In genomic region chr15:71733122-71733521, GRCh38 we compare ENCODE assay signal across 18 cellular contexts.
DNase-seq lines count a peak whose midpoint lies in the region; ATAC-seq and TF ChIP-seq lines count a peak whose summit lies in the region.
"Had no signal": no experiment of that assay in that cellular context is flagged by ENCODE, and none has a peak within 500 bp of the region (broad histone marks: within the 10 kb centered on the region; RNA-seq: fewer than 3 reads in every experiment).

No MANE protein-coding gene starts in this region.

- no peaks in the 10 kb centered on the region for H4K20me1 ChIP-seq in hepatocyte (ENCODE audit: insufficient read depth, poor library complexity, severe bottlenecking)
- H4K20me1 ChIP-seq: BLaER1 had no signal

- H3K9me3 ChIP-seq in HEK293 (ENCODE audit: control insufficient read depth, insufficient read depth, low read depth, low read length) (no peaks in the 10 kb centered on the region), hepatocyte (ENCODE audit: low read depth) (no peaks in the 10 kb centered on the region), right lobe of liver (no peaks in the 10 kb centered on the region)
- H3K9me3 ChIP-seq: BLaER1, HAP-1 had no signal

- POLR2A ChIA-PET in HEK293 (lab: Yijun Ruan, JAX), result no interaction called here
- POLR2A ChIA-PET in activated CD4-positive, alpha-beta T cell treated with anti-CD3 and anti-CD28 coated beads for 36 hours (lab: Charles Lee), result no interaction called here
- POLR2A ChIA-PET in activated CD4-positive, alpha-beta memory T cell treated with anti-CD3 and anti-CD28 coated beads for 36 hours (lab: Charles Lee), result no interaction called here

- no peaks in the 10 kb centered on the region for H3K9me2 ChIP-seq in hepatocyte (replicated peaks; ENCODE audit: insufficient read depth)

- H3K36me3 Mint-ChIP-seq in activated CD4-positive, alpha-beta T cell treated with anti-CD3 and anti-CD28 coated beads for 36 hours (ENCODE audit: low read depth), result no peaks in the 10 kb centered on the region
- H3K36me3 Mint-ChIP-seq in activated CD4-positive, alpha-beta memory T cell treated with anti-CD3 and anti-CD28 coated beads for 36 hours, result no peaks in the 10 kb centered on the region
- H3K36me3 Mint-ChIP-seq: CD4-positive, CD25-positive, alpha-beta regulatory T cell; CD8-positive, alpha-beta T cell had no signal

- H3K36me3 ChIP-seq in HEK293 (ENCODE audit: control insufficient read depth in 2 of 2, insufficient read depth in 1 of 2, low read length in 2 of 2) (no peaks in the 10 kb centered on the region), hepatocyte (replicated peaks; ENCODE audit: insufficient read depth, low read depth) (no peaks in the 10 kb centered on the region), right lobe of liver (no peaks in the 10 kb centered on the region)
- H3K36me3 ChIP-seq: BLaER1, HAP-1 had no signal

- no peak for DNase-seq in hepatocyte (ENCODE audit: low spot score)
- no peak for DNase-seq in right lobe of liver
- DNase-seq in activated CD4-positive, alpha-beta T cell treated with anti-CD3 and anti-CD28 coated beads for 36 hours, result no peak
- DNase-seq in activated CD4-positive, alpha-beta memory T cell treated with anti-CD3 and anti-CD28 coated beads for 36 hours, result no peak
- DNase-seq: CD4-positive, CD25-positive, alpha-beta regulatory T cell; CD8-positive, alpha-beta T cell; DMS 273 treated with DMSO at 0.1 percent for 48 hours; DMS79; EL; GDM1; GOT3 had no signal

- H3K4me3 Mint-ChIP-seq in activated CD4-positive, alpha-beta T cell treated with anti-CD3 and anti-CD28 coated beads for 36 hours, result no peak overlapping the region
- no peak overlapping the region for H3K4me3 Mint-ChIP-seq in activated CD4-positive, alpha-beta memory T cell treated with anti-CD3 and anti-CD28 coated beads for 36 hours
- H3K4me3 Mint-ChIP-seq: B cell; CD4-positive, CD25-positive, alpha-beta regulatory T cell; CD8-positive, alpha-beta T cell had no signal

- no peak for TF ChIP-seq CTCF in HEK293 (tag by site-specific recombination; IDR thresholded peaks at IDR 0.05)
- TF ChIP-seq CTCF in hepatocyte (IDR thresholded peaks at IDR 0.05; ENCODE audit: poor library complexity), result no peak
- TF ChIP-seq CTCF in right lobe of liver (IDR thresholded peaks at IDR 0.05), result no peak

- CTCF ChIA-PET in HEK293 (lab: Yijun Ruan, JAX), result interaction anchor here (0.6 to 5.4 kb wide), 10 partner anchors 11 to 221 kb away, joined by 3 to 39 read pairs (median 3); no protein-coding TSS in a partner anchor
- CTCF ChIA-PET in activated CD4-positive, alpha-beta T cell treated with anti-CD3 and anti-CD28 coated beads for 36 hours (lab: Charles Lee), result interaction anchor here (0.7 to 2.5 kb wide), 4 partner anchors 11 to 283 kb away, joined by 3 to 9 read pairs (median 4); no protein-coding TSS in a partner anchor
- CTCF ChIA-PET in activated CD4-positive, alpha-beta memory T cell treated with anti-CD3 and anti-CD28 coated beads for 36 hours (lab: Charles Lee), result interaction anchor here (0.9 kb wide), 1 partner anchor 157 kb away, joined by 3 read pairs; no protein-coding TSS in a partner anchor

- TF ChIP-seq POLR2A in right lobe of liver (IDR thresholded peaks at IDR 0.05), result no peak

- H3K4me3 ChIP-seq in HEK293 (ENCODE audit: low read depth, low read length), result no peak overlapping the region
- no peak overlapping the region for H3K4me3 ChIP-seq in hepatocyte
- no peak overlapping the region for H3K4me3 ChIP-seq in right lobe of liver
- H3K4me3 ChIP-seq: BLaER1, GM12878, HAP-1 had no signal

- ATAC-seq in right lobe of liver (no peak), HG02938 (IDR thresholded peaks at IDR 0.05; ENCODE audit: unreplicated experiment) (no peak)
- ATAC-seq in activated CD4-positive, alpha-beta T cell treated with anti-CD3 and anti-CD28 coated beads for 36 hours, result no peak
- ATAC-seq: CD8-positive, alpha-beta T cell; GM12878 had no signal

- H3K79me2 ChIP-seq in hepatocyte, result no peaks in the 10 kb centered on the region

- H3K4me1 ChIP-seq in HEK293 (ENCODE audit: control insufficient read depth, insufficient read depth, low read length) (no peaks in the 10 kb centered on the region), hepatocyte (ENCODE audit: insufficient read depth) (peaks cover 7% of the 10 kb centered on the region), right lobe of liver (peaks cover 0 to 21% (median 10%) of the 10 kb centered on the region in 4 donors)
- H3K4me1 ChIP-seq: HAP-1 had no signal

- H3K27ac Mint-ChIP-seq in activated CD4-positive, alpha-beta T cell treated with anti-CD3 and anti-CD28 coated beads for 36 hours, result no peak overlapping the region
- no peak overlapping the region for H3K27ac Mint-ChIP-seq in activated CD4-positive, alpha-beta memory T cell treated with anti-CD3 and anti-CD28 coated beads for 36 hours
- H3K27ac Mint-ChIP-seq: B cell; CD4-positive, CD25-positive, alpha-beta regulatory T cell; CD8-positive, alpha-beta T cell had no signal

- no peak overlapping the region for H3K4me2 ChIP-seq in hepatocyte
- H3K4me2 ChIP-seq: BLaER1 had no signal

- no peaks in the 10 kb centered on the region for H3K9me3 Mint-ChIP-seq in activated CD4-positive, alpha-beta T cell treated with anti-CD3 and anti-CD28 coated beads for 36 hours (ENCODE audit: low read depth)
- H3K9me3 Mint-ChIP-seq in activated CD4-positive, alpha-beta memory T cell treated with anti-CD3 and anti-CD28 coated beads for 36 hours, result no peaks in the 10 kb centered on the region
- H3K9me3 Mint-ChIP-seq: CD4-positive, CD25-positive, alpha-beta regulatory T cell; CD8-positive, alpha-beta T cell had no signal

- H3K27me3 ChIP-seq in hepatocyte, result no peaks in the 10 kb centered on the region
- no peaks in the 10 kb centered on the region for H3K27me3 ChIP-seq in right lobe of liver
- H3K27me3 ChIP-seq: BLaER1 had no signal

- 100% methylated on average over 1 of the region's 1 CpG for WGBS in hepatocyte (ENCODE audit: low lambda C conversion rate, missing lambda C conversion rate)
- 73% methylated on average over 1 of the region's 1 CpG for WGBS in right lobe of liver (ENCODE audit: insufficient coverage, low coverage, low lambda C conversion rate, missing lambda C conversion rate)

- intact Hi-C loops in right lobe of liver (cut with DNase I), result no loop called here
- intact Hi-C loops in activated CD4-positive, alpha-beta T cell treated with anti-CD3 and anti-CD28 coated beads for 36 hours (cut with DNase I, micrococcal nuclease), result loop anchor here in 1 of 2 experiments (10.0 kb wide), 1 partner anchor 198 kb away; no protein-coding TSS in a partner anchor
- intact Hi-C loops in activated CD4-positive, alpha-beta memory T cell treated with anti-CD3 and anti-CD28 coated beads for 36 hours (cut with micrococcal nuclease), result loop anchor here (5.0 kb wide), 1 partner anchor 156 kb away; no protein-coding TSS in a partner anchor

- peaks cover 14% of the 10 kb centered on the region for H3K27me3 Mint-ChIP-seq in activated CD4-positive, alpha-beta T cell treated with anti-CD3 and anti-CD28 coated beads for 36 hours
- peaks cover 5% of the 10 kb centered on the region for H3K27me3 Mint-ChIP-seq in activated CD4-positive, alpha-beta memory T cell treated with anti-CD3 and anti-CD28 coated beads for 36 hours
- H3K27me3 Mint-ChIP-seq: CD4-positive, CD25-positive, alpha-beta regulatory T cell had no signal

- H3K4me1 Mint-ChIP-seq in activated CD4-positive, alpha-beta T cell treated with anti-CD3 and anti-CD28 coated beads for 36 hours, result no peaks in the 10 kb centered on the region
- no peaks in the 10 kb centered on the region for H3K4me1 Mint-ChIP-seq in activated CD4-positive, alpha-beta memory T cell treated with anti-CD3 and anti-CD28 coated beads for 36 hours (ENCODE audit: low read depth)
- H3K4me1 Mint-ChIP-seq: B cell; CD4-positive, CD25-positive, alpha-beta regulatory T cell had no signal

- H2AFZ ChIP-seq in hepatocyte, result no peak overlapping the region

- H3K27ac ChIP-seq in HEK293 (ENCODE audit: extremely low read depth, low read depth, low read length), result no peak overlapping the region
- H3K27ac ChIP-seq in hepatocyte, result peak overlapping the region; percentile 12
- peak overlapping the region in 2 of 3 donors; percentile 60 to 82 for H3K27ac ChIP-seq in right lobe of liver
- H3K27ac ChIP-seq: BLaER1, C4-2B had no signal

TF ChIP-seq in HEK293, 187 proteins besides CTCF, POLR2A, EP300 and RAD21:
- TF ChIP-seq ZNF768 (tag by site-specific recombination; IDR thresholded peaks at IDR 0.05), result peak; percentile 84
- no peak for TF ChIP-seq ZBTB1 (tag by site-specific recombination; IDR thresholded peaks at IDR 0.05)
- no peak for TF ChIP-seq ZNF202 (tag by site-specific recombination; IDR thresholded peaks at IDR 0.05; ENCODE audit: borderline replicate concordance)
- TF ChIP-seq, protein P1, sequence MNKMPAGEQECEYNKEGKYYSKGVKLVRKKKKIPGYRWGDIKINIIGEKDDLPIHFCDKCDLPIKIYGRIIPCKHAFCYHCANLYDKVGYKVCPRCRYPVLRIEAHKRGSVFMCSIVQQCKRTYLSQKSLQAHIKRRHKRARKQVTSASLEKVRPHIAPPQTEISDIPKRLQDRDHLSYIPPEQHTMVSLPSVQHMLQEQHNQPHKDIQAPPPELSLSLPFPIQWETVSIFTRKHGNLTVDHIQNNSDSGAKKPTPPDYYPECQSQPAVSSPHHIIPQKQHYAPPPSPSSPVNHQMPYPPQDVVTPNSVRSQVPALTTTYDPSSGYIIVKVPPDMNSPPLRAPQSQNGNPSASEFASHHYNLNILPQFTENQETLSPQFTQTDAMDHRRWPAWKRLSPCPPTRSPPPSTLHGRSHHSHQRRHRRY (tag by site-specific recombination; IDR thresholded peaks at IDR 0.05), result no peak
- TF ChIP-seq ZNF510 (tag by site-specific recombination; IDR thresholded peaks at IDR 0.05; ENCODE audit: insufficient replicate concordance), result no peak
